In the genomic region with DNA sequence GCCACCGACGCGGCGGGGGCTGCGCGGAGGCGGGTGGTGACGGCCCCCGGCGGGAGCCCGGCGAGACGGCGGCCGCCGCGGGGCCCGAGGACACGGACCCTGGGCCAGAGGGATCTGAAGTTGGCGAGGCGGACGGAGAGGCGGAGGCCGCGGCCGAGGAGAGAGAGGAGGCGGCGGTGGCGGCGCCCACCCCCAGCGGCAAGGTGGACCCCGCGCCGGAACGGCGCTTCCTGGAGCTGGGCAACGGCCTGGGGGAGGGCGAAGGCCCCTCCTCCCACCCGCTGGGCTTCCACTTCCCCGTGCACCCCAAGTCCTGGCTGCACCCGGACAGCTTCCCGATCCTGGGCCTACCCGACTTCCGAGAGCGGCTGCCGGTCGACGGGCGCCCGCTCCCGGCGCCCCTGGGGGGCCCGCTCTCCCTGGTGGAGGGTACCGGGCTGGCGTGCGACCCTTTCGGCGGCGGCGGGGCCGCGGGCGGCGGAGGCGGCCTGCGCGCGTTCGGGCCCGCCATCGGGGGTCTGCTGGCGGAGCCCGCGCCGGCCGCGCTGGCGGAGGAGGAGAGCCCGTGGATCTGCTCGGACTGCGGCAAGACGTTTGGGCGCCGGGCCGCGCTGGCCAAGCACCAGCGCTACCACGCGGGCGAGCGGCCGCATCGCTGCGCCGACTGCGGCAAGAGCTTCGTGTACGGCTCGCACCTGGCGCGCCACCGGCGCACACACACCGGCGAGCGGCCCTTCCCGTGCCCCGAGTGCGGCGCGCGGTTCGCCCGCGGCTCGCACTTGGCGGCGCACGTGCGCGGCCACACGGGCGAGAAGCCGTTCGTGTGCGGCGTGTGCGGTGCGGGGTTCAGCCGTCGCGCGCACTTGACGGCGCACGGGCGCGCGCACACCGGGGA, we compare ENCODE assay signal across 17 cellular contexts.
"Had no signal": no experiment of that assay in that cellular context is flagged by ENCODE, and none has a peak within 500 bp of the region (broad histone marks: within the 10 kb centered on the region; RNA-seq: fewer than 3 reads in every experiment).

No MANE protein-coding gene starts in this region.

- H3K4me1 ChIP-seq: gastroesophageal sphincter, pancreas, transverse colon had no signal

- H3K9me3 Mint-ChIP-seq: activated naive CD4-positive, alpha-beta T cell treated with anti-CD3 and anti-CD28 coated beads, Interleukin-2, amount 50 U/mL, for 24 hours; effector memory CD8-positive, alpha-beta T cell had no signal

- H3K4me3 ChIP-seq: gastroesophageal sphincter, pancreas, skin epidermis, transverse colon had no signal

- ATAC-seq: activated CD8-positive, alpha-beta T cell treated with anti-CD3 and anti-CD28 coated beads for 36 hours; effector memory CD8-positive, alpha-beta T cell; gastroesophageal sphincter; pancreas had no signal

- H3K27ac ChIP-seq: brain microvascular endothelial cell, epithelial cell of prostate, gastroesophageal sphincter, pancreas, skin epidermis, transverse colon had no signal

- H3K27me3 ChIP-seq: brain microvascular endothelial cell, gastroesophageal sphincter, pancreas, transverse colon had no signal

- H3K27me3 Mint-ChIP-seq: activated CD8-positive, alpha-beta T cell treated with anti-CD3 and anti-CD28 coated beads for 36 hours; activated naive CD4-positive, alpha-beta T cell treated with anti-CD3 and anti-CD28 coated beads, Interleukin-2, amount 50 U/mL, for 24 hours; dendritic cell treated with granulocyte-macrophage colony-stimulating factor and Interleukin-4, amounts not matched to agents 40 ng/mL and 50 ng/mL, for 4 days; effector memory CD8-positive, alpha-beta T cell had no signal

- H3K27ac Mint-ChIP-seq: activated CD8-positive, alpha-beta T cell treated with anti-CD3 and anti-CD28 coated beads for 36 hours; activated naive CD4-positive, alpha-beta T cell treated with anti-CD3 and anti-CD28 coated beads, Interleukin-2, amount 50 U/mL, for 24 hours; activated T-helper 2 cell treated with anti-CD3 and anti-CD28 coated beads, Interferon-gamma antibody, Interleukin-2, Interleukin-4, amounts not matched to agents 10 μg/mL and 5 μg/mL and 100 μg/mL, durations not matched to agents 14 hours and 24 hours and 36 hours; dendritic cell treated with granulocyte-macrophage colony-stimulating factor and Interleukin-4, amounts not matched to agents 40 ng/mL and 50 ng/mL, for 4 days; effector memory CD8-positive, alpha-beta T cell; mesothelial cell of epicardium; T-helper 2 cell treated with Interferon-gamma antibody and Interleukin-4, amounts not matched to agents 5 μg/mL and 100 μg/mL, for 36 hours had no signal

- H3K4me3 Mint-ChIP-seq: activated CD8-positive, alpha-beta T cell treated with anti-CD3 and anti-CD28 coated beads for 36 hours; activated naive CD4-positive, alpha-beta T cell treated with anti-CD3 and anti-CD28 coated beads, Interleukin-2, amount 50 U/mL, for 24 hours; dendritic cell treated with granulocyte-macrophage colony-stimulating factor and Interleukin-4, amounts not matched to agents 40 ng/mL and 50 ng/mL, for 4 days; effector memory CD8-positive, alpha-beta T cell; mesothelial cell of epicardium; neural crest cell; T-helper 2 cell treated with Interferon-gamma antibody and Interleukin-4, amounts not matched to agents 5 μg/mL and 100 μg/mL, for 36 hours had no signal

- H3K9me3 ChIP-seq: pancreas, transverse colon had no signal

- DNase-seq: activated CD8-positive, alpha-beta memory T cell treated with anti-CD3 and anti-CD28 coated beads, Interleukin-2, amount 50 U/mL, for 48 hours; activated CD8-positive, alpha-beta T cell treated with anti-CD3 and anti-CD28 coated beads for 36 hours; amygdala; brain microvascular endothelial cell; effector memory CD8-positive, alpha-beta T cell; kidney; transverse colon had no signal

- H3K4me1 Mint-ChIP-seq: activated naive CD4-positive, alpha-beta T cell treated with anti-CD3 and anti-CD28 coated beads, Interleukin-2, amount 50 U/mL, for 24 hours; mesothelial cell of epicardium; neural crest cell had no signal
